In genomic region chr3:160331127-160331937, GRCh38 we compare ENCODE assay signal across 12 cellular contexts.
A peak's percentile ranks its signal among the peaks of the same experiment; 100 is the strongest.
DNase-seq lines count a peak whose midpoint lies in the region; ATAC-seq and TF ChIP-seq lines count a peak whose summit lies in the region.
"Had no signal": no experiment of that assay in that cellular context is flagged by ENCODE, and none has a peak within 500 bp of the region (broad histone marks: within the 10 kb centered on the region; RNA-seq: fewer than 3 reads in every experiment).

No MANE protein-coding gene starts in this region.

- intact Hi-C loops in PC-3 (cut with micrococcal nuclease) (no loop called here), gastrocnemius medialis (cut with DNase I; ENCODE audit: low total_unique reads) (no loop called here)

- DNase-seq in GM03348 (ENCODE audit: low spot score) (peak; percentile 49), PC-3 (peak; percentile 76), epithelial cell of proximal tubule (ENCODE audit: low read depth) (peak; percentile 68), pulmonary artery endothelial cell (ENCODE audit: low read depth, low spot score) (peak; percentile 15), COLO668 (lab: John Stamatoyannopoulos, UW; ENCODE audit: unreplicated experiment) (no peak), gastrocnemius medialis (no peak)
- no peak for DNase-seq in activated CD4-positive, alpha-beta T cell treated with anti-CD3 and anti-CD28 coated beads for 48 hours
- DNase-seq: activated effector memory CD4-positive, alpha-beta T cell treated with Interleukin-2 at 50 U/mL for 16 hours; GDM1; stimulated activated CD4-positive, alpha-beta T cell treated with anti-CD3 and anti-CD28 coated beads, Interleukin-15, amount 100 ng/mL, for 24 hours had no signal

- TSS peak; percentile 99 for BruUV-seq in PC-3 (replicated peaks; lab: Mats Ljungman, UMichigan)

- in situ Hi-C loops in gastrocnemius medialis (cut with MboI; ENCODE audit: low sequenced_read_pairs in 4 of 4), result loop anchor here in 2 of 4 donors (25.0 kb wide), 1 partner anchor 294 kb away; no protein-coding TSS in a partner anchor

- H3K4me2 ChIP-seq in PC-3 (ENCODE audit: low read length), result peak overlapping the region; percentile 36

- H3K9me2 ChIP-seq in PC-3 (replicated peaks; ENCODE audit: low read length), result no peaks in the 10 kb centered on the region

- H3K79me2 ChIP-seq in PC-3 (ENCODE audit: low read length), result no peaks in the 10 kb centered on the region

- no peak overlapping the region for H3K4me3 ChIP-seq in PC-3 (ENCODE audit: low read length)
- H3K4me3 ChIP-seq in epithelial cell of proximal tubule (ENCODE audit: low read depth, low read length), result no peak overlapping the region
- no peak overlapping the region for H3K4me3 ChIP-seq in gastrocnemius medialis

- H3K27ac ChIP-seq in PC-3 (ENCODE audit: low read length), result peak overlapping the region; percentile 53
- H3K27ac ChIP-seq in gastrocnemius medialis, result no peak overlapping the region
- H3K27ac ChIP-seq: VCaP had no signal

- H3K9me3 ChIP-seq in PC-3 (ENCODE audit: low read length) (no peaks in the 10 kb centered on the region), gastrocnemius medialis (no peaks in the 10 kb centered on the region)

- ATAC-seq in PC-3, result peak; percentile 97
- no peak for ATAC-seq in gastrocnemius medialis
- no peak for ATAC-seq in HG02852 (IDR thresholded peaks at IDR 0.05; ENCODE audit: unreplicated experiment)

- TF ChIP-seq CTCF in PC-3 (conservative IDR thresholded peaks at IDR 0.05; ENCODE audit: low read depth, low read length), result no peak
- TF ChIP-seq CTCF in epithelial cell of proximal tubule (conservative IDR thresholded peaks at IDR 0.05; ENCODE audit: low read depth, low read length), result no peak
- TF ChIP-seq CTCF in gastrocnemius medialis (IDR thresholded peaks at IDR 0.05 in 4 of 5, conservative IDR thresholded peaks at IDR 0.05 in 1 of 5), result no peak

- H3F3A ChIP-seq in PC-3 (ENCODE audit: low read length, unreplicated experiment), result no peaks in the 10 kb centered on the region

- H2AFZ ChIP-seq in PC-3 (ENCODE audit: low read length), result 0 out of 2 replicates have a peak overlapping the region, but pooled peaks have one; percentile 12

- no peak for TF ChIP-seq POLR2A in gastrocnemius medialis (IDR thresholded peaks at IDR 0.05)

- no peak overlapping the region for H3K9ac ChIP-seq in PC-3 (ENCODE audit: low read length)

- POLR2A ChIA-PET in PC-3 (lab: Charles Lee; ENCODE audit: unreplicated experiment), result no interaction called here

- CTCF ChIA-PET in PC-3 (lab: Charles Lee), result interaction anchor here (1.1 kb wide), 1 partner anchor 168 kb away, joined by 3 read pairs; no protein-coding TSS in a partner anchor

- H3K4me1 ChIP-seq in PC-3 (ENCODE audit: insufficient read depth, low read length) (peaks cover 19% of the 10 kb centered on the region), gastrocnemius medialis (no peaks in the 10 kb centered on the region)

- H3K36me3 ChIP-seq in PC-3 (ENCODE audit: low read depth, low read length), result no peaks in the 10 kb centered on the region
- no peaks in the 10 kb centered on the region for H3K36me3 ChIP-seq in gastrocnemius medialis

- H4K20me1 ChIP-seq in PC-3 (ENCODE audit: low read length), result no peaks in the 10 kb centered on the region

- no peaks in the 10 kb centered on the region for H3K27me3 ChIP-seq in PC-3 (ENCODE audit: low read length)
- H3K27me3 ChIP-seq in gastrocnemius medialis, result no peaks in the 10 kb centered on the region

Comparison
In these comparisons a context has a peak if more than half of its experiments do, and no peak if none do; other contexts are left out.
1. DNase-seq: peak in GM03348 (single experiment), PC-3 (single experiment), epithelial cell of proximal tubule (single experiment) and pulmonary artery endothelial cell (single experiment); none in COLO668 (single experiment), gastrocnemius medialis (0 of 2) and activated CD4-positive, alpha-beta T cell treated with anti-CD3 and anti-CD28 coated beads for 48 hours (single experiment).